31 cellular contexts compared by ENCODE assay signal in the genomic region with DNA sequence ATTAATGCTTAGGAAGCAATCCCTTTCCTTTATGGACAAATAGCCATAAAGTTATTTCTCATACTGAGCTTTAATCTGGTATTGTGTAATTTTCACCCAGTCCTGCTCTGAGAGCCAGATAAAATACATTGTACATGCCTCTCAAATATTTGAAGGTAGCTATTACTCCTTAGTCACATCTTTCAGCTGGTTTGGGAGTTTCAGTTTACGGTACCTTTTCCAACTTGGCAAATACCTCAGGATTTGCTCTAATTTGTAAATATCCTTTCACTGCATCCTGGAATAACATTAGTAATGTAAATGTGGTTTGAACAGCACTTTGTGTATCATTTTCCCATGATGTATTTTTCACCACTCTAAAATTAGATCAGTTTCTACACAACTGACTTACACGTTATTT. TPM values are rescaled to one million over a fixed set of nuclear protein-coding genes. Genes with fewer than 3 reads are reported as not detected.
DNase-seq lines count a peak whose midpoint lies in the region; ATAC-seq, FAIRE-seq and TF ChIP-seq lines count a peak whose summit lies in the region.
"Had no signal": no experiment of that assay in that cellular context is flagged by ENCODE, and none has a peak within 500 bp of the region (broad histone marks: within the 10 kb centered on the region; RNA-seq: fewer than 3 reads in every experiment).

No MANE protein-coding gene starts in this region.

- H3K4me3 Mint-ChIP-seq in WTC11 (no peak overlapping the region), CD14-positive monocyte (no peak overlapping the region)
- H3K4me3 Mint-ChIP-seq: CD4-positive, CD25-positive, alpha-beta regulatory T cell; effector memory CD8-positive, alpha-beta T cell; H9; memory B cell; nephron progenitor cell; T-helper 1 cell treated with Interleukin-12 subunit alpha and Interleukin-12 subunit beta and Interleukin-4 antibody, amounts not matched to agents 30 μg/mL and 1 μg/mL, for 36 hours had no signal

- no peaks in the 10 kb centered on the region for H4K20me1 ChIP-seq in fibroblast of lung (ENCODE audit: control insufficient read depth, extremely low read depth, insufficient read depth, low read length)

- H3K4me2 ChIP-seq in fibroblast of lung (ENCODE audit: extremely low read depth, insufficient read depth, low read length), result no peak overlapping the region
- H3K4me2 ChIP-seq: PC-9 had no signal

- no peak overlapping the region for H3K4me3 ChIP-seq in fibroblast of lung (replicated peaks in 1 of 4; ENCODE audit: control extremely low read depth in 1 of 4, insufficient read depth in 1 of 4, low read depth in 3 of 4, low read length in 4 of 4)
- H3K4me3 ChIP-seq: gastrocnemius medialis, PC-9, upper lobe of right lung had no signal

- TF ChIP-seq CTCF in WTC11 (IDR thresholded peaks at IDR 0.05) (no peak), fibroblast of lung (conservative IDR thresholded peaks at IDR 0.05 in 1 of 2, IDR thresholded peaks at IDR 0.05 in 1 of 2; ENCODE audit: low read depth in 1 of 2, low read length in 2 of 2) (no peak), D721Med (IDR thresholded peaks at IDR 0.05; ENCODE audit: insufficient read depth, missing control alignments) (no peak), CD14-positive monocyte (IDR thresholded peaks at IDR 0.05) (no peak)

- H3K9me3 ChIP-seq in fibroblast of lung (ENCODE audit: control insufficient read depth, insufficient read depth, low read depth, low read length), result no peaks in the 10 kb centered on the region
- H3K9me3 ChIP-seq: gastrocnemius medialis had no signal

- H3K36me3 ChIP-seq in fibroblast of lung (ENCODE audit: control insufficient read depth, insufficient read depth, low read length), result no peaks in the 10 kb centered on the region
- H3K36me3 ChIP-seq: brain microvascular endothelial cell had no signal

- POLR2A ChIA-PET in WTC11 (lab: Charles Lee), result interaction anchor here (0.6 kb wide), 1 partner anchor 734 kb away, joined by 3 read pairs; no protein-coding TSS in a partner anchor

- H3K4me1 ChIP-seq in fibroblast of lung (ENCODE audit: control insufficient read depth, extremely low read depth, insufficient read depth, low read length), result no peaks in the 10 kb centered on the region
- H3K4me1 ChIP-seq: gastrocnemius medialis, upper lobe of right lung had no signal

- H3K9ac ChIP-seq in fibroblast of lung (ENCODE audit: insufficient read depth, low read length), result no peak overlapping the region

- H3K27ac Mint-ChIP-seq in WTC11 (peak overlapping the region; percentile 17), CD14-positive monocyte (no peak overlapping the region)
- H3K27ac Mint-ChIP-seq: CD4-positive, CD25-positive, alpha-beta regulatory T cell; memory B cell; nephron progenitor cell; T-helper 1 cell treated with Interleukin-12 subunit alpha and Interleukin-12 subunit beta and Interleukin-4 antibody, amounts not matched to agents 30 μg/mL and 1 μg/mL, for 36 hours had no signal

- DNase-seq in EH (ENCODE audit: low read depth) (peak; percentile 21), WTC11 (ENCODE audit: low spot score) (no peak), fibroblast of lung (ENCODE audit: low read depth in 2 of 2) (peak; percentile 6 to 64), lung microvascular endothelial cell (ENCODE audit: low read depth in 2 of 2) (peak; percentile 23 to 60), NCI-H128 (lab: John Stamatoyannopoulos, UW; ENCODE audit: unreplicated experiment) (no peak), D721Med (ENCODE audit: insufficient read length, low spot score) (no peak), CD14-positive monocyte (ENCODE audit: low spot score) (no peak), OCI-M1 (lab: John Stamatoyannopoulos, UW) (no peak)
- DNase-seq: activated CD4-positive, alpha-beta T cell treated with anti-CD3 and anti-CD28 coated beads, Interleukin-2, amount 50 U/mL, for 48 hours; activated CD4-positive, CD25-positive, alpha-beta regulatory T cell treated with anti-CD3 and anti-CD28 coated beads, Interleukin-2, amount 50 U/mL, for 72 hours; activated T-cell treated with anti-CD3 and anti-CD28 coated beads, Interleukin-2, amount 50 U/mL, for 48 hours; brain microvascular endothelial cell; CD4-positive, CD25-positive, alpha-beta regulatory T cell; effector memory CD8-positive, alpha-beta T cell; gastrocnemius medialis; H9; NCI-H1417; NCI-H2029; NCI-H345; NCI-H69; nephron progenitor cell; PC-9; stimulated activated CD4-positive, alpha-beta T cell treated with anti-CD3 and anti-CD28 coated beads, Interleukin-2, amount 100 ng/mL, for 24 hours; stimulated activated naive CD8-positive, alpha-beta T cell treated with anti-CD3 and anti-CD28 coated beads, Interleukin-15, Interleukin-2, amounts not matched to agents 100 U/mL and 50 U/mL, for 24 hours; upper lobe of right lung had no signal

- intact Hi-C loops in CD14-positive monocyte (cut with micrococcal nuclease), result no loop called here

- H3K27me3 ChIP-seq in fibroblast of lung (ENCODE audit: control insufficient read depth, insufficient read depth, low read length), result no peaks in the 10 kb centered on the region
- H3K27me3 ChIP-seq: brain microvascular endothelial cell, gastrocnemius medialis, upper lobe of right lung had no signal

- H3K9me3 Mint-ChIP-seq in WTC11 (peaks cover 18% of the 10 kb centered on the region), CD14-positive monocyte (peaks cover 11 to 24% (median 16%) of the 10 kb centered on the region in 7 donors)
- H3K9me3 Mint-ChIP-seq: effector memory CD8-positive, alpha-beta T cell had no signal

- peaks cover 16% of the 10 kb centered on the region for H3K4me1 Mint-ChIP-seq in WTC11
- H3K4me1 Mint-ChIP-seq in CD14-positive monocyte, result no peaks in the 10 kb centered on the region
- H3K4me1 Mint-ChIP-seq: nephron progenitor cell had no signal

- H3K27ac ChIP-seq in fibroblast of lung (ENCODE audit: insufficient read depth, low read length), result no peak overlapping the region
- H3K27ac ChIP-seq: brain microvascular endothelial cell, gastrocnemius medialis, PC-9, upper lobe of right lung had no signal

- H3K27me3 Mint-ChIP-seq in WTC11 (ENCODE audit: low read depth) (no peaks in the 10 kb centered on the region), CD14-positive monocyte (ENCODE audit: low read depth in 3 of 3) (peaks cover 0 to 2% (median 0%) of the 10 kb centered on the region in 3 donors)
- H3K27me3 Mint-ChIP-seq: CD4-positive, CD25-positive, alpha-beta regulatory T cell; effector memory CD8-positive, alpha-beta T cell; memory B cell had no signal

- no peak for ATAC-seq in WTC11
- ATAC-seq: effector memory CD8-positive, alpha-beta T cell; gastrocnemius medialis; Right ventricle myocardium inferior; SK-N-SH treated with all-trans-retinoic acid at 6 μM for 48 hours; stimulated activated naive CD8-positive, alpha-beta T cell treated with anti-CD3 and anti-CD28 coated beads, Interleukin-15, Interleukin-2, amounts not matched to agents 100 U/mL and 50 U/mL, for 24 hours; upper lobe of right lung had no signal

- no peak overlapping the region for H2AFZ ChIP-seq in fibroblast of lung (ENCODE audit: low read length)
- H2AFZ ChIP-seq: PC-9 had no signal

- FAIRE-seq in D721Med (lab: Jason Lieb, UNC), result no peak
- FAIRE-seq: colon, TTC549 had no signal

- H3K36me3 Mint-ChIP-seq in WTC11 (peaks cover 62% of the 10 kb centered on the region), CD14-positive monocyte (peaks cover 39 to 57% of the 10 kb centered on the region in 2 donors)

- CTCF ChIA-PET in WTC11 (lab: Charles Lee), result no interaction called here

- H3K79me2 ChIP-seq in fibroblast of lung (ENCODE audit: control insufficient read depth, insufficient read depth, low read length), result no peaks in the 10 kb centered on the region

TF ChIP-seq in WTC11, 78 proteins besides CTCF, POLR2A, EP300 and RAD21 (continues in another document):
- no peak for TF ChIP-seq ZNF671 (CRISPR knock-in tag; IDR thresholded peaks at IDR 0.05)
- no peak for TF ChIP-seq ZNF423 (CRISPR knock-in tag; IDR thresholded peaks at IDR 0.05)
- no peak for TF ChIP-seq FOXK1 (CRISPR knock-in tag; IDR thresholded peaks at IDR 0.05)
- TF ChIP-seq CBFB (CRISPR knock-in tag; IDR thresholded peaks at IDR 0.05; ENCODE audit: low read depth), result no peak
- TF ChIP-seq ZNF121 (CRISPR knock-in tag; IDR thresholded peaks at IDR 0.05), result no peak
- TF ChIP-seq ZNF396 (CRISPR knock-in tag; IDR thresholded peaks at IDR 0.05; ENCODE audit: borderline replicate concordance), result no peak
- TF ChIP-seq, protein P1, sequence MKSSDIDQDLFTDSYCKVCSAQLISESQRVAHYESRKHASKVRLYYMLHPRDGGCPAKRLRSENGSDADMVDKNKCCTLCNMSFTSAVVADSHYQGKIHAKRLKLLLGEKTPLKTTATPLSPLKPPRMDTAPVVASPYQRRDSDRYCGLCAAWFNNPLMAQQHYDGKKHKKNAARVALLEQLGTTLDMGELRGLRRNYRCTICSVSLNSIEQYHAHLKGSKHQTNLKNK (CRISPR knock-in tag; IDR thresholded peaks at IDR 0.05), result no peak

RNA-seq across cellular contexts. Expression of a gene that starts 47.3 kb away (rescaled TPM):
- total RNA-seq in WTC11 (2021), result 55.0 to 59.9 TPM (median 56.6 TPM) in 3 replicates
- 17.7 and 20.6 TPM in 2 replicates for total RNA-seq in fibroblast of lung
- 14.6 and 15.4 TPM in 2 replicates for polyA plus RNA-seq in fibroblast of lung
- polyA plus RNA-seq in fibroblast of lung (2012), result 7.4 and 9.4 TPM in 2 replicates
- 2.1 and 4.2 TPM in 2 replicates for polyA minus RNA-seq in fibroblast of lung (ENCODE audit: low replicate concordance)
- total RNA-seq in lung microvascular endothelial cell, result 45.5 and 92.9 TPM in 2 replicates
- polyA plus RNA-seq in CD14-positive monocyte, result 10 to 100 TPM; 12.3 to 12.8 TPM

RNA-seq across cellular contexts. Expression of a gene that starts 47.8 kb away (rescaled TPM):
- total RNA-seq in WTC11 (2021) (13.2 to 20.2 TPM (median 15.2 TPM) in 3 replicates), fibroblast of lung (13.4 and 17.3 TPM in 2 replicates), lung microvascular endothelial cell (11.9 and 12.4 TPM in 2 replicates)
- polyA plus RNA-seq in fibroblast of lung (21.7 and 22.5 TPM in 2 replicates), CD14-positive monocyte (1 to 10 TPM; 4.5 to 6.4 TPM)
- polyA plus RNA-seq in fibroblast of lung (2012), result 10.9 and 12.8 TPM in 2 replicates
- 2.5 and 7.0 TPM in 2 replicates for polyA minus RNA-seq in fibroblast of lung (ENCODE audit: low replicate concordance)

Comparison
In these comparisons a context has a peak if more than half of its experiments do, and no peak if none do; other contexts are left out.
1. DNase-seq: peak in EH (single experiment), fibroblast of lung (2 of 2) and lung microvascular endothelial cell (2 of 2); none in WTC11 (single experiment), NCI-H128 (single experiment), D721Med (single experiment), CD14-positive monocyte (single experiment) and OCI-M1 (single experiment).